In genomic region chr17:40333781-40334453, GRCh38 we compare ENCODE assay signal across 10 cellular contexts. TPM values are rescaled to one million over a fixed set of nuclear protein-coding genes. Genes with fewer than 3 reads are reported as not detected.
DNase-seq lines count a peak whose midpoint lies in the region; TF ChIP-seq lines count a peak whose summit lies in the region.
"Had no signal": no experiment of that assay in that cellular context is flagged by ENCODE, and none has a peak within 500 bp of the region (broad histone marks: within the 10 kb centered on the region; RNA-seq: fewer than 3 reads in every experiment).

No MANE protein-coding gene starts in this region.

- intact Hi-C loops in left ventricle myocardium inferior (cut with micrococcal nuclease): no loop called here

- TF ChIP-seq CTCF in HEK293 (tag by site-specific recombination; IDR thresholded peaks at IDR 0.05) (no peak), Peyer's patch (IDR thresholded peaks at IDR 0.05) (no peak), left ventricle myocardium inferior (IDR thresholded peaks at IDR 0.05; ENCODE audit: borderline replicate concordance) (no peak), GM20000 (IDR thresholded peaks at IDR 0.05; ENCODE audit: extremely low read depth, missing control alignments) (no peak)

- H3K4me3 ChIP-seq in HEK293 (ENCODE audit: low read depth, low read length) (no peak overlapping the region), Peyer's patch (no peak overlapping the region), left ventricle myocardium inferior (no peak overlapping the region), skin epidermis (no peak overlapping the region)
- H3K4me3 ChIP-seq: ovary had no signal

- CTCF ChIA-PET in HEK293 (lab: Yijun Ruan, JAX): interaction anchor here (0.6 to 1.6 kb wide), 6 partner anchors 12 to 199 kb away, joined by 3 to 6 read pairs (median 3); no protein-coding TSS in a partner anchor

- peaks cover 0 to 26% of the 10 kb centered on the region in 2 experiments; a peak in 2 of 3 replicates for H3K36me3 ChIP-seq in HEK293 (ENCODE audit: control insufficient read depth in 2 of 2, insufficient read depth in 1 of 2, low read length in 2 of 2)
- H3K36me3 ChIP-seq in Peyer's patch: peaks cover 0 to 11% (median 0%) of the 10 kb centered on the region in 3 donors
- peaks cover 7% of the 10 kb centered on the region for H3K36me3 ChIP-seq in left ventricle myocardium inferior
- H3K36me3 ChIP-seq: ovary had no signal

- POLR2A ChIA-PET in HEK293 (lab: Yijun Ruan, JAX): interaction anchor here (0.5 to 1.5 kb wide), 5 partner anchors 10 to 193 kb away, joined by 3 to 5 read pairs (median 3); partner anchors contain the start of gene CASC3

- no peak for TF ChIP-seq POLR2A in Peyer's patch (IDR thresholded peaks at IDR 0.05)

- no peak overlapping the region for H3K27ac ChIP-seq in HEK293 (ENCODE audit: extremely low read depth, low read depth, low read length)
- peak overlapping the region in 3 of 4 donors; percentile 37 to 77 (median 46) for H3K27ac ChIP-seq in Peyer's patch
- H3K27ac ChIP-seq in left ventricle myocardium inferior (replicated peaks): peak overlapping the region; percentile 90
- peak overlapping the region in 16 of 21 experiments; percentile 19 to 99 (median 72) for H3K27ac ChIP-seq in skin epidermis

- no peak for DNase-seq in Peyer's patch
- no peak for DNase-seq in left ventricle myocardium inferior
- DNase-seq in GM20000 (ENCODE audit: low spot score): no peak
- no peak for DNase-seq in NCI-H774 (lab: John Stamatoyannopoulos, UW)
- no peak for DNase-seq in activated effector memory CD4-positive, alpha-beta T cell treated with Interleukin-2 at 50 U/mL for 16 hours
- DNase-seq: NCI-H2081 treated with DMSO at 0.1 percent for 48 hours had no signal

- H3K9me3 ChIP-seq in HEK293 (ENCODE audit: control insufficient read depth, insufficient read depth, low read depth, low read length) (no peaks in the 10 kb centered on the region), Peyer's patch (no peaks in the 10 kb centered on the region), left ventricle myocardium inferior (replicated peaks) (no peaks in the 10 kb centered on the region)
- H3K9me3 ChIP-seq: ovary had no signal

- peaks cover 15% of the 10 kb centered on the region for H3K4me1 ChIP-seq in HEK293 (ENCODE audit: control insufficient read depth, insufficient read depth, low read length)
- peaks cover 0 to 85% (median 33%) of the 10 kb centered on the region in 4 donors for H3K4me1 ChIP-seq in Peyer's patch
- peaks cover 99% of the 10 kb centered on the region for H3K4me1 ChIP-seq in left ventricle myocardium inferior

- H3K27me3 ChIP-seq in Peyer's patch (no peaks in the 10 kb centered on the region), left ventricle myocardium inferior (ENCODE audit: low read depth) (no peaks in the 10 kb centered on the region)
- H3K27me3 ChIP-seq: ovary had no signal

TF ChIP-seq in HEK293, 187 proteins besides CTCF, POLR2A, EP300 and RAD21:
- no peak for TF ChIP-seq ZIC2 (tag by site-specific recombination; IDR thresholded peaks at IDR 0.05)
- TF ChIP-seq ZNF768 (tag by site-specific recombination; IDR thresholded peaks at IDR 0.05): no peak
- no peak for TF ChIP-seq ZNF654 (tag by site-specific recombination; IDR thresholded peaks at IDR 0.05; ENCODE audit: low read depth)
- TF ChIP-seq ZFHX2 (tag by site-specific recombination; conservative IDR thresholded peaks at IDR 0.05): peak; percentile 26; the same call in 1 of the 2 replicates
- TF ChIP-seq PRDM10 (tag by site-specific recombination; IDR thresholded peaks at IDR 0.05): peak; percentile 63

RNA-seq across cellular contexts. Expression of gene RARA, which starts 24.9 kb away (rescaled TPM):
- 10 to 100 TPM; 46.2 to 93.3 (median 72.1) TPM for total RNA-seq in Peyer's patch
- total RNA-seq in left ventricle myocardium inferior: 17.1 TPM

RNA-seq across cellular contexts. Expression of gene GJD3, which starts 30.6 kb away (rescaled TPM):
- 1 to 10 TPM in 1 of 4 donors, not detected in 3; 1.6 TPM for total RNA-seq in Peyer's patch
- 0.88 TPM for total RNA-seq in left ventricle myocardium inferior
- total RNA-seq: SK-MEL-5 had no signal

RNA-seq across cellular contexts. Expression of gene CDC6, which starts 46.2 kb away (rescaled TPM):
- total RNA-seq in Peyer's patch: 10 to 100 TPM in 1 of 4 donors, 1 to 10 TPM in 3; 2.5 to 21.5 (median 3.4) TPM
- 0.55 TPM for total RNA-seq in left ventricle myocardium inferior
